Comparison of ENCODE assay signal across 11 cellular contexts in the genomic region with DNA sequence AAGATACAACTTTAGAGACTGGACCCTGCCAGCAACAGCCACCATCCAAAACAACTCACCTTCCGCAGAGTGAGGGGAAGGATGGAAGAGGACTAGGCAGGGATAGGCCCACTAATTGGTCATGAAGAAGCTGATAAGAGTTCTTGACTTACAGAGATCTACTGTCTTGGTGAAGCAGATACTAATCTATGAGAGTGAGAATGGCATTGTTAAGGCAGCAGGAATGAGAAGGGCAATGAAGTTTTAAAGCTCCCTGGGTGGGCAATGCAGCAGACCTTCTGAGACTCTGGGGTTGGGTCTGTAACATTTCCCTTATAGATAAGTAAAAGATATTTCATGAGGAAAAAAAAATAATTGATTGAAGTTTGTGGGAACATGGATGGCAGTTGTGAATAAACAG.
DNase-seq lines count a peak whose midpoint lies in the region; ATAC-seq and FAIRE-seq lines count a peak whose summit lies in the region.
"Had no signal": no experiment of that assay in that cellular context is flagged by ENCODE, and none has a peak within 500 bp of the region (broad histone marks: within the 10 kb centered on the region; RNA-seq: fewer than 3 reads in every experiment).

No MANE protein-coding gene starts in this region.

- peaks cover 77% of the 10 kb centered on the region for H3K4me1 Mint-ChIP-seq in activated T-cell treated with anti-CD3 and anti-CD28 coated beads, Interleukin-2, amount 50 U/mL, for 24 hours (ENCODE audit: low read depth)
- peaks cover 35% of the 10 kb centered on the region for H3K4me1 Mint-ChIP-seq in activated T-helper 17 cell treated with anti-CD3 and anti-CD28 coated beads, Interleukin-2, amount 50 U/mL, for 72 hours

- no peaks in the 10 kb centered on the region for H3K36me3 ChIP-seq in small intestine (ENCODE audit: control insufficient read depth in 2 of 2, insufficient read depth in 2 of 2, low read length in 2 of 2)
- H3K36me3 ChIP-seq: sigmoid colon had no signal

- 79 to 95% (median 93%) methylated on average over 1 of the region's 1 CpG for WGBS in small intestine, 3 donors

- H3K9me3 Mint-ChIP-seq in activated T-cell treated with anti-CD3 and anti-CD28 coated beads, Interleukin-2, amount 50 U/mL, for 24 hours, result peaks cover 2% of the 10 kb centered on the region
- H3K9me3 Mint-ChIP-seq in activated T-helper 17 cell treated with anti-CD3 and anti-CD28 coated beads, Interleukin-2, amount 50 U/mL, for 72 hours, result no peaks in the 10 kb centered on the region

- DNase-seq in activated T-cell treated with anti-CD3 and anti-CD28 coated beads, Interleukin-2, amount 50 U/mL, for 24 hours, result no peak
- no peak for DNase-seq in activated T-cell treated with anti-CD3 and anti-CD28 coated beads, Interleukin-2, amount 50 U/mL, for 48 hours
- DNase-seq in small intestine, result no peak
- DNase-seq in NCI-H446 (lab: John Stamatoyannopoulos, UW), result no peak
- DNase-seq in DMS 273 (lab: John Stamatoyannopoulos, UW; ENCODE audit: unreplicated experiment), result no peak
- DNase-seq: HCEC 1CT, sigmoid colon had no signal

- peaks cover 0 to 3% of the 10 kb centered on the region in 2 donors for H3K4me1 ChIP-seq in small intestine (ENCODE audit: control insufficient read depth in 2 of 2, insufficient read depth in 1 of 2, low read depth in 1 of 2, low read length in 1 of 2)

- peak overlapping the region; percentile 75 for H3K27ac Mint-ChIP-seq in activated T-cell treated with anti-CD3 and anti-CD28 coated beads, Interleukin-2, amount 50 U/mL, for 24 hours
- H3K27ac Mint-ChIP-seq in activated T-helper 17 cell treated with anti-CD3 and anti-CD28 coated beads, Interleukin-2, amount 50 U/mL, for 72 hours, result peak overlapping the region; percentile 15

- H3K4me3 Mint-ChIP-seq in activated T-cell treated with anti-CD3 and anti-CD28 coated beads, Interleukin-2, amount 50 U/mL, for 24 hours, result peak overlapping the region; percentile 46
- H3K4me3 Mint-ChIP-seq in activated T-helper 17 cell treated with anti-CD3 and anti-CD28 coated beads, Interleukin-2, amount 50 U/mL, for 72 hours, result peak overlapping the region; percentile 46

- no peak overlapping the region for H3K4me3 ChIP-seq in small intestine (ENCODE audit: low read depth in 1 of 2, low read length in 2 of 2)
- H3K4me3 ChIP-seq: lung, sigmoid colon had no signal

- H3K27ac ChIP-seq in small intestine (ENCODE audit: low read depth in 1 of 2, low read length in 1 of 2), result peak overlapping the region; percentile 0 to 48
- H3K27ac ChIP-seq: sigmoid colon had no signal

- H3K9me3 ChIP-seq in small intestine (ENCODE audit: control insufficient read depth, low read depth), result no peaks in the 10 kb centered on the region
- H3K9me3 ChIP-seq: sigmoid colon had no signal

- ATAC-seq in HG03108 (IDR thresholded peaks at IDR 0.05; ENCODE audit: unreplicated experiment) (peak; percentile 2), GM21447 (IDR thresholded peaks at IDR 0.05; ENCODE audit: unreplicated experiment) (no peak)
- peak; percentile 37 for ATAC-seq in activated T-helper 17 cell treated with anti-CD3 and anti-CD28 coated beads, Interleukin-2, amount 50 U/mL, for 72 hours (replicated peaks)

- H3K36me3 Mint-ChIP-seq in activated T-cell treated with anti-CD3 and anti-CD28 coated beads, Interleukin-2, amount 50 U/mL, for 24 hours (ENCODE audit: low read depth), result peaks cover 11% of the 10 kb centered on the region
- H3K36me3 Mint-ChIP-seq in activated T-helper 17 cell treated with anti-CD3 and anti-CD28 coated beads, Interleukin-2, amount 50 U/mL, for 72 hours (ENCODE audit: low read depth), result no peaks in the 10 kb centered on the region

- H3K27me3 ChIP-seq in small intestine (ENCODE audit: control insufficient read depth in 2 of 2, insufficient read depth in 2 of 2, low read length in 2 of 2), result no peaks in the 10 kb centered on the region
- H3K27me3 ChIP-seq: sigmoid colon had no signal

- no peaks in the 10 kb centered on the region for H3K27me3 Mint-ChIP-seq in activated T-cell treated with anti-CD3 and anti-CD28 coated beads, Interleukin-2, amount 50 U/mL, for 24 hours
- H3K27me3 Mint-ChIP-seq in activated T-helper 17 cell treated with anti-CD3 and anti-CD28 coated beads, Interleukin-2, amount 50 U/mL, for 72 hours, result no peaks in the 10 kb centered on the region

- no peak for FAIRE-seq in small intestine (lab: Jason Lieb, UNC)
